ENCODE assay signal across 9 cellular contexts in the genomic region with DNA sequence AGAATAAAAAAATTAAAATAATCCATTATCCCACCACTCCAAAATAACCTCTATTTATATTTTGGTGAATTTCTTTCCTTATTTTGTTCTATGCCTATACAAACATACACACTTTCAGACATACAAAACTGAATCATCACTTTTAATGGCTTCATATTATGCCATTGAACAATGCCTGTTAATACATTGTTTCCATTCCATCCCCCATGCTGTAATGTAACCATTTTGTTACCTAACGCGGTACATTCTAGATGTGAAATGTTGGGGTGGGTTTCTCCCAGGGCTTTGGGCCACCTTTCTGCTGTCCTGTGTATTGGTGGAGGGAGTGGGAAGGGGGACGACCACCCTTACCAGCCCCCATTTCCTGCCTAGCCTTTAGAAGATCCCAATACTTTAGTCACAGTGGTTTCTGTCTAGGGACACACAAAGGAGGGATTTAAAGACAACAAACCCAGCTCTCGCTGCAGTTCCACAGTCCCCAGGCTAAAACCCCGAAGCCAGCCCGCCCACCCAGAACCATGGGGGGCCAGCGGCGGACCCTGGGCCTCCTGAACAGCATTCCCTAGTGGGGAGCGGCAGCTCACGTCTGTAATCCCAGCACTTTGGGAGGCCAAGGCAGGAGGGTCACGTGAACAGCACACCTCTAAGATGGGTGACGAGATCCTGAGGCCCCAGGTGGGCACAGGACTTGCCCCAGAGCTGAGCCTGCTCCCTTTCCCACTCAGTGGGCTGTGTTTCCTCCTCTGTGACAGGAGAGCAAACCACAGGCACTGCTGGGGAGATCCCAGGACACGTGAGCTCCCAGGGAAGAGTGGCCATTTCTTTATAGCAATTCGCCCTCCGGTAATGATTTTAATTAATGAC. TPM values are rescaled to one million over a fixed set of nuclear protein-coding genes. Genes with fewer than 3 reads are reported as not detected.
DNase-seq lines count a peak whose midpoint lies in the region; ATAC-seq, FAIRE-seq and TF ChIP-seq lines count a peak whose summit lies in the region.
"Had no signal": no experiment of that assay in that cellular context is flagged by ENCODE, and none has a peak within 500 bp of the region (broad histone marks: within the 10 kb centered on the region; RNA-seq: fewer than 3 reads in every experiment).

No MANE protein-coding gene starts in this region.

- no peak for TF ChIP-seq POLR2A in Peyer's patch (IDR thresholded peaks at IDR 0.05)

- no peak overlapping the region for H3K4me3 ChIP-seq in CD8-positive, alpha-beta T cell (ENCODE audit: low read depth, low read length)
- H3K4me3 ChIP-seq in Peyer's patch (no peak overlapping the region), pancreas (no peak overlapping the region)
- H3K4me3 ChIP-seq in effector memory CD4-positive, alpha-beta T cell (ENCODE audit: insufficient read depth, low read depth, low read length, poor library complexity, severe bottlenecking) = no peak overlapping the region

- no peaks in the 10 kb centered on the region for H3K27me3 ChIP-seq in CD8-positive, alpha-beta T cell (ENCODE audit: insufficient read depth, low read length)
- no peaks in the 10 kb centered on the region for H3K27me3 ChIP-seq in Peyer's patch
- H3K27me3 ChIP-seq in effector memory CD4-positive, alpha-beta T cell (replicated peaks; ENCODE audit: control insufficient read depth, insufficient read depth, low read length, poor library complexity, severe bottlenecking) = no peaks in the 10 kb centered on the region
- H3K27me3 ChIP-seq in pancreas = no peaks in the 10 kb centered on the region

- CTCF ChIA-PET in CD8-positive, alpha-beta T cell (lab: Charles Lee) = interaction anchor here (2.6 kb wide), 1 partner anchor 52 kb away, joined by 11 read pairs; no protein-coding TSS in a partner anchor

- POLR2A ChIA-PET in CD8-positive, alpha-beta T cell (lab: Charles Lee) = no interaction called here

- no peak for ATAC-seq in CD8-positive, alpha-beta T cell
- peak in 2 of 4 donors; percentile 17 to 23 for ATAC-seq in pancreas

- no peaks in the 10 kb centered on the region for H3K9me3 Mint-ChIP-seq in CD8-positive, alpha-beta T cell

- 64 to 74% methylated on average over 15 of the region's 15 CpGs for WGBS in pancreas, 2 donors

- intact Hi-C loops in CD8-positive, alpha-beta T cell (cut with DNase I, micrococcal nuclease) = no loop called here
- intact Hi-C loops in pancreas (cut with DNase I) = no loop called here
- intact Hi-C loops in posterior cingulate gyrus (cut with DNase I) = no loop called here

- no peak overlapping the region for H3K27ac ChIP-seq in CD8-positive, alpha-beta T cell (ENCODE audit: low read depth, low read length)
- H3K27ac ChIP-seq in Peyer's patch (peak overlapping the region; percentile 11 to 84 (median 48)), pancreas (peak overlapping the region; percentile 58 to 90 (median 62))
- peak overlapping the region; percentile 59 for H3K27ac ChIP-seq in effector memory CD4-positive, alpha-beta T cell (ENCODE audit: insufficient read depth, low read length, poor library complexity, severe bottlenecking)

- no peaks in the 10 kb centered on the region for H3K27me3 Mint-ChIP-seq in CD8-positive, alpha-beta T cell (ENCODE audit: low read depth)

- H3K36me3 ChIP-seq in CD8-positive, alpha-beta T cell (ENCODE audit: insufficient read depth, low read length) = no peaks in the 10 kb centered on the region
- H3K36me3 ChIP-seq in Peyer's patch (peaks cover 0 to 6% (median 0%) of the 10 kb centered on the region in 3 donors), pancreas (peaks cover 0 to under 1% (median 0%) of the 10 kb centered on the region in 3 donors)
- no peaks in the 10 kb centered on the region for H3K36me3 ChIP-seq in effector memory CD4-positive, alpha-beta T cell (ENCODE audit: control insufficient read depth, insufficient read depth, low read length)

- H3K9me3 ChIP-seq in CD8-positive, alpha-beta T cell (ENCODE audit: low read length) = no peaks in the 10 kb centered on the region
- H3K9me3 ChIP-seq in Peyer's patch (no peaks in the 10 kb centered on the region), pancreas (no peaks in the 10 kb centered on the region)
- H3K9me3 ChIP-seq in effector memory CD4-positive, alpha-beta T cell (ENCODE audit: control insufficient read depth, low read length) = no peaks in the 10 kb centered on the region

- DNase-seq in CD8-positive, alpha-beta T cell = peak in 1 of 7 experiments; percentile 12
- DNase-seq in Peyer's patch (no peak), pancreas (no peak), posterior cingulate gyrus (no peak), nucleus accumbens (lab: John Stamatoyannopoulos, UW) (no peak), NOMO-1 (lab: John Stamatoyannopoulos, UW; ENCODE audit: unreplicated experiment in 2 of 2) (no peak), cerebellum (ENCODE audit: low spot score) (no peak)
- DNase-seq in effector memory CD4-positive, alpha-beta T cell = no peak
- DNase-seq: Karpas-422 had no signal

- no peak overlapping the region for H3K4me3 Mint-ChIP-seq in CD8-positive, alpha-beta T cell

- no peak for TF ChIP-seq CTCF in CD8-positive, alpha-beta T cell (IDR thresholded peaks at IDR 0.05)
- no peak for TF ChIP-seq CTCF in Peyer's patch (IDR thresholded peaks at IDR 0.05)
- no peak for TF ChIP-seq CTCF in pancreas (IDR thresholded peaks at IDR 0.05)

- H3K27ac Mint-ChIP-seq in CD8-positive, alpha-beta T cell = peak overlapping the region; percentile 77

- H3K4me1 ChIP-seq in CD8-positive, alpha-beta T cell (ENCODE audit: insufficient read depth, low read length) = peaks cover 52% of the 10 kb centered on the region
- H3K4me1 ChIP-seq in Peyer's patch (peaks cover 2 to 78% (median 25%) of the 10 kb centered on the region in 4 donors), pancreas (peaks cover 50 to 65% (median 55%) of the 10 kb centered on the region in 3 donors)
- H3K4me1 ChIP-seq in effector memory CD4-positive, alpha-beta T cell (ENCODE audit: control insufficient read depth, insufficient read depth, low read length, poor library complexity, severe bottlenecking) = peaks cover 47% of the 10 kb centered on the region

- peaks cover 51% of the 10 kb centered on the region for H3K4me1 Mint-ChIP-seq in CD8-positive, alpha-beta T cell (ENCODE audit: low read depth)

- H3K36me3 Mint-ChIP-seq in CD8-positive, alpha-beta T cell = no peaks in the 10 kb centered on the region

- FAIRE-seq in pancreas (lab: Jason Lieb, UNC) = no peak

RNA-seq across cellular contexts. Expression of gene STXBP1, which starts 56.9 kb away (rescaled TPM):
- 1 to 10 TPM; 7.7 to 8.9 TPM for total RNA-seq in CD8-positive, alpha-beta T cell
- total RNA-seq in Peyer's patch (10 to 100 TPM in 2 of 4 donors, 1 to 10 TPM in 2; 4.4 to 90.8 (median 12.6) TPM), pancreas (10 to 100 TPM; 14.3 to 33.0 (median 22.0) TPM), cerebellum (96.1 TPM)
- 10 to 100 TPM; 17.6 to 46.4 TPM for polyA plus RNA-seq in pancreas
